In genomic region chr1:65948609-65949229, GRCh38 we compare ENCODE assay signal across 8 cellular contexts.
DNase-seq lines count a peak whose midpoint lies in the region; ATAC-seq and TF ChIP-seq lines count a peak whose summit lies in the region.

No MANE protein-coding gene starts in this region.

- in situ Hi-C loops in mammary epithelial cell (cut with MboI; ENCODE audit: low sequenced_read_pairs in 2 of 2), result no loop called here

- H3K27me3 ChIP-seq in AG04450 (ENCODE audit: control insufficient read depth, insufficient read depth, low read length), result no peaks in the 10 kb centered on the region
- H3K27me3 ChIP-seq in HCT116 (ENCODE audit: insufficient read depth, low read length), result no peaks in the 10 kb centered on the region
- H3K27me3 ChIP-seq in mammary epithelial cell (ENCODE audit: insufficient read depth, low read length), result no peaks in the 10 kb centered on the region

- no TSS peak for BruUV-seq in HCT116 (replicated peaks; lab: Mats Ljungman, UMichigan)
- no TSS peak for BruUV-seq in mammary epithelial cell (replicated peaks; lab: Mats Ljungman, UMichigan)

- H3K4me2 ChIP-seq in HCT116 (ENCODE audit: low read length), result no peak overlapping the region
- no peak overlapping the region for H3K4me2 ChIP-seq in mammary epithelial cell (ENCODE audit: insufficient read depth, low read depth, low read length)

- intact Hi-C loops in HCT116 (cut with micrococcal nuclease), result no loop called here
- intact Hi-C loops in mammary epithelial cell (cut with micrococcal nuclease), result no loop called here

- H2AFZ ChIP-seq in HCT116 (ENCODE audit: low read depth, low read length, poor library complexity, severe bottlenecking) (no peak overlapping the region), mammary epithelial cell (ENCODE audit: low read depth, low read length) (no peak overlapping the region)

- TF ChIP-seq RAD21 in HCT116 (IDR thresholded peaks at IDR 0.05; ENCODE audit: low read depth), result peak; percentile 69

- H3K4me1 ChIP-seq in HCT116 (ENCODE audit: control insufficient read depth in 1 of 2, insufficient read depth in 2 of 2, low read length in 2 of 2), result no peaks in the 10 kb centered on the region
- no peaks in the 10 kb centered on the region for H3K4me1 ChIP-seq in mammary epithelial cell (ENCODE audit: insufficient read depth, low read length)

- DNase-seq in AG04450 (ENCODE audit: low read depth, low spot score), result no peak
- DNase-seq in HCT116 (ENCODE audit: low read depth, low spot score), result peak; percentile 7
- DNase-seq in SW480 (ENCODE audit: low spot score), result peak; percentile 24
- DNase-seq in iris pigment epithelial cell (ENCODE audit: low read depth), result peak; percentile 27
- DNase-seq in NCI-H1436 (lab: John Stamatoyannopoulos, UW), result no peak
- DNase-seq in NCI-H128 (lab: John Stamatoyannopoulos, UW; ENCODE audit: unreplicated experiment), result no peak
- no peak for DNase-seq in mammary epithelial cell

- no peaks in the 10 kb centered on the region for H3K36me3 ChIP-seq in HCT116 (ENCODE audit: control insufficient read depth in 1 of 2, insufficient read depth in 2 of 2, low read length in 2 of 2)
- H3K36me3 ChIP-seq in mammary epithelial cell (ENCODE audit: insufficient read depth, low read length), result no peaks in the 10 kb centered on the region

- H3K79me2 ChIP-seq in HCT116 (ENCODE audit: insufficient read depth, low read length) (no peaks in the 10 kb centered on the region), mammary epithelial cell (ENCODE audit: insufficient read depth, low read length) (no peaks in the 10 kb centered on the region)

- H3K4me3 ChIP-seq in AG04450 (ENCODE audit: low read depth, low read length) (no peak overlapping the region), HCT116 (replicated peaks in 1 of 2; ENCODE audit: low read depth in 1 of 2, low read length in 2 of 2) (no peak overlapping the region), mammary epithelial cell (replicated peaks in 1 of 3; ENCODE audit: insufficient read depth in 1 of 3, low read depth in 2 of 3, low read length in 3 of 3) (no peak overlapping the region)

- no peaks in the 10 kb centered on the region for H3K9me3 ChIP-seq in AG04450 (ENCODE audit: control insufficient read depth, insufficient read depth, low read length)
- no peaks in the 10 kb centered on the region for H3K9me3 ChIP-seq in HCT116 (ENCODE audit: control insufficient read depth in 1 of 2, insufficient read depth in 1 of 2, low read depth in 1 of 2, low read length in 2 of 2)
- no peaks in the 10 kb centered on the region for H3K9me3 ChIP-seq in mammary epithelial cell (replicated peaks; ENCODE audit: insufficient read depth, low read length)

- H3K9me2 ChIP-seq in HCT116 (ENCODE audit: insufficient read depth), result no peaks in the 10 kb centered on the region

- TF ChIP-seq CTCF in AG04450 (IDR thresholded peaks at IDR 0.05; ENCODE audit: low read depth, low read length), result 0 out of 2 replicates have a peak, but pooled peaks have one; percentile 28
- peak; percentile 11 to 44 (median 28); a peak in 3 of 6 replicates for TF ChIP-seq CTCF in HCT116 (IDR thresholded peaks at IDR 0.05 in 2 of 3, conservative IDR thresholded peaks at IDR 0.05 in 1 of 3; ENCODE audit: borderline replicate concordance in 1 of 3, insufficient read depth in 1 of 3, low read depth in 2 of 3, low read length in 2 of 3)
- peak in 1 of 2 donors; percentile 16 for TF ChIP-seq CTCF in mammary epithelial cell (conservative IDR thresholded peaks at IDR 0.05 in 1 of 2, IDR thresholded peaks at IDR 0.05 in 1 of 2; ENCODE audit: extremely low read depth in 1 of 2, insufficient read depth in 1 of 2, low read depth in 1 of 2, low read length in 2 of 2)

- H4K20me1 ChIP-seq in HCT116 (ENCODE audit: insufficient read depth), result no peaks in the 10 kb centered on the region
- H4K20me1 ChIP-seq in mammary epithelial cell (ENCODE audit: insufficient read depth, low read length), result no peaks in the 10 kb centered on the region

- dilution Hi-C loops in mammary epithelial cell (cut with HindIII; ENCODE audit: low sequenced_read_pairs), result no loop called here

- POLR2A ChIA-PET in AG04450 (lab: Yijun Ruan, JAX), result no interaction called here
- POLR2A ChIA-PET in HCT116 (lab: Charles Lee), result no interaction called here

- 85% methylated on average over 7 of the region's 7 CpGs for WGBS in mammary epithelial cell (ENCODE audit: low coverage, missing lambda C conversion rate)

- H3K27ac ChIP-seq in AG04450 (ENCODE audit: low read depth, low read length) (no peak overlapping the region), HCT116 (ENCODE audit: low read depth, low read length) (no peak overlapping the region), mammary epithelial cell (ENCODE audit: insufficient read depth, low read depth, low read length) (no peak overlapping the region)

- ATAC-seq in HCT116, result peak; percentile 66
- ATAC-seq in HG03520 (IDR thresholded peaks at IDR 0.05; ENCODE audit: unreplicated experiment), result no peak

- TF ChIP-seq POLR2A in HCT116 (IDR thresholded peaks at IDR 0.05; ENCODE audit: borderline replicate concordance, extremely low read depth, insufficient read depth, insufficient read length), result no peak

- CTCF ChIA-PET in AG04450 (lab: Charles Lee), result interaction anchor here (1.8 kb wide), 1 partner anchor 231 kb away, joined by 7 read pairs; no protein-coding TSS in a partner anchor
- CTCF ChIA-PET in HCT116 (lab: Charles Lee), result no interaction called here
- CTCF ChIA-PET in mammary epithelial cell (lab: Charles Lee; ENCODE audit: low non-redundant PET), result no interaction called here

- H3K9ac ChIP-seq in HCT116 (ENCODE audit: low read length) (no peak overlapping the region), mammary epithelial cell (ENCODE audit: insufficient read depth, low read length) (no peak overlapping the region)

- RAD21 ChIA-PET in HCT116 (lab: Charles Lee; ENCODE audit: low non-redundant PET in 1 of 2, low total read pairs in 2 of 2, uncharacterized antibody in 2 of 2, unreplicated experiment in 2 of 2), result no interaction called here

TF ChIP-seq in HCT116, 20 proteins besides CTCF, POLR2A, EP300 and RAD21:
- TF ChIP-seq ELF1 (IDR thresholded peaks at IDR 0.05; ENCODE audit: borderline replicate concordance, low read depth), result no peak
- TF ChIP-seq ZBTB33 (IDR thresholded peaks at IDR 0.05; ENCODE audit: extremely low read depth, insufficient replicate concordance, low read length), result no peak

Comparison
In these comparisons a context has a peak if more than half of its experiments do, and no peak if none do; other contexts are left out.
1. DNase-seq: peak in HCT116 (single experiment), SW480 (single experiment) and iris pigment epithelial cell (single experiment); none in AG04450 (single experiment), NCI-H1436 (single experiment), NCI-H128 (single experiment) and mammary epithelial cell (single experiment).